15 cellular contexts compared by ENCODE assay signal in genomic region chr22:37337204-37337943, GRCh38. TPM values are rescaled to one million over a fixed set of nuclear protein-coding genes. Genes with fewer than 3 reads are reported as not detected.
DNase-seq lines count a peak whose midpoint lies in the region; ATAC-seq, FAIRE-seq and TF ChIP-seq lines count a peak whose summit lies in the region.
"Had no signal": no experiment of that assay in that cellular context is flagged by ENCODE, and none has a peak within 500 bp of the region (broad histone marks: within the 10 kb centered on the region; RNA-seq: fewer than 3 reads in every experiment).

No MANE protein-coding gene starts in this region.

- DNase-seq in AG10803 (ENCODE audit: low read depth) (peak; percentile 13), HPDE6-E6E7 (ENCODE audit: extremely low spot score) (peak; percentile 33), RWPE1 (ENCODE audit: low spot score) (no peak), fibroblast of lung (ENCODE audit: low read depth in 2 of 2) (peak; percentile 49 to 54), immature natural killer cell (no peak), kidney (no peak)
- DNase-seq: activated CD4-positive, alpha-beta T cell treated with anti-CD3 and anti-CD28 coated beads, Interleukin-2, amount 50 U/mL, for 4 hours; amygdala; NCI-H187; retina; stimulated activated CD4-positive, alpha-beta T cell treated with anti-CD3 and anti-CD28 coated beads, Interleukin-12 subunit alpha, Interleukin-12 subunit beta, amount 100 ng/mL, for 4 hours; substantia nigra had no signal

- H3K79me2 ChIP-seq in fibroblast of lung (ENCODE audit: control insufficient read depth, insufficient read depth, low read length) = no peaks in the 10 kb centered on the region

- H3K27me3 ChIP-seq in fibroblast of lung (ENCODE audit: control insufficient read depth, insufficient read depth, low read length) = peaks cover 50% of the 10 kb centered on the region

- no peak overlapping the region for H3K4me2 ChIP-seq in fibroblast of lung (ENCODE audit: extremely low read depth, insufficient read depth, low read length)

- no peak for TF ChIP-seq CTCF in AG10803 (conservative IDR thresholded peaks at IDR 0.05; ENCODE audit: low read length)
- no peak for TF ChIP-seq CTCF in RWPE1 (conservative IDR thresholded peaks at IDR 0.05; ENCODE audit: low read depth)
- no peak for TF ChIP-seq CTCF in fibroblast of lung (conservative IDR thresholded peaks at IDR 0.05 in 1 of 2, IDR thresholded peaks at IDR 0.05 in 1 of 2; ENCODE audit: low read depth in 1 of 2, low read length in 2 of 2)
- TF ChIP-seq CTCF in kidney (IDR thresholded peaks at IDR 0.05; ENCODE audit: borderline replicate concordance, extremely low read depth, insufficient read depth) = no peak

- no peaks in the 10 kb centered on the region for H3K4me1 ChIP-seq in fibroblast of lung (ENCODE audit: control insufficient read depth, extremely low read depth, insufficient read depth, low read length)
- peaks cover 0 to 6% of the 10 kb centered on the region in 2 donors for H3K4me1 ChIP-seq in kidney (ENCODE audit: control insufficient read depth in 1 of 2, insufficient read depth in 1 of 2, low read depth in 1 of 2, low read length in 2 of 2)

- no peak overlapping the region for H3K4me3 Mint-ChIP-seq in immature natural killer cell

- CTCF ChIA-PET in RWPE1 (lab: Yijun Ruan, JAX) = interaction anchor here (0.6 to 0.9 kb wide), 3 partner anchors 89 to 230 kb away, joined by 3 to 4 read pairs (median 3); no protein-coding TSS in a partner anchor

- ATAC-seq in HG02885 (IDR thresholded peaks at IDR 0.05; ENCODE audit: poor library complexity, unreplicated experiment) (no peak), GM19351 (IDR thresholded peaks at IDR 0.05; ENCODE audit: unreplicated experiment) (no peak)

- intact Hi-C loops in kidney (cut with DNase I) = no loop called here

- no peak overlapping the region for H3K9ac ChIP-seq in fibroblast of lung (ENCODE audit: insufficient read depth, low read length)
- H3K9ac ChIP-seq in kidney (ENCODE audit: low read length in 2 of 2) = no peak overlapping the region

- H3K9me3 Mint-ChIP-seq in immature natural killer cell = no peaks in the 10 kb centered on the region

- POLR2A ChIA-PET in RWPE1 (lab: Yijun Ruan, JAX; ENCODE audit: low non-redundant PET) = no interaction called here

- no peak overlapping the region for H3K4me3 ChIP-seq in AG10803 (ENCODE audit: low read length)
- H3K4me3 ChIP-seq in fibroblast of lung (replicated peaks in 1 of 4; ENCODE audit: control extremely low read depth in 1 of 4, insufficient read depth in 1 of 4, low read depth in 3 of 4, low read length in 4 of 4) = no peak overlapping the region
- no peak overlapping the region for H3K4me3 ChIP-seq in kidney (ENCODE audit: low read length in 2 of 2)

- H3K27ac Mint-ChIP-seq in immature natural killer cell = no peak overlapping the region

- no peaks in the 10 kb centered on the region for H4K20me1 ChIP-seq in fibroblast of lung (ENCODE audit: control insufficient read depth, extremely low read depth, insufficient read depth, low read length)

- FAIRE-seq in kidney (lab: Jason Lieb, UNC) = no peak

- no peak overlapping the region for H2AFZ ChIP-seq in fibroblast of lung (ENCODE audit: low read length)

- H3K27me3 Mint-ChIP-seq in immature natural killer cell (ENCODE audit: low read depth in 3 of 3) = peaks cover 6 to 26% (median 12%) of the 10 kb centered on the region in 3 donors

- H3K27ac ChIP-seq in RWPE1 (peak overlapping the region; percentile 80), fibroblast of lung (ENCODE audit: insufficient read depth, low read length) (no peak overlapping the region), kidney (ENCODE audit: low read depth in 2 of 2, low read length in 2 of 2) (no peak overlapping the region)
- H3K27ac ChIP-seq: VCaP had no signal

- H3K36me3 ChIP-seq in fibroblast of lung (ENCODE audit: control insufficient read depth, insufficient read depth, low read length) (no peaks in the 10 kb centered on the region), kidney (ENCODE audit: control insufficient read depth in 1 of 2, insufficient read depth in 2 of 2, low read length in 2 of 2) (no peaks in the 10 kb centered on the region)

- H3K9me3 ChIP-seq in fibroblast of lung (ENCODE audit: control insufficient read depth, insufficient read depth, low read depth, low read length) = no peaks in the 10 kb centered on the region
- H3K9me3 ChIP-seq in kidney (ENCODE audit: control insufficient read depth in 1 of 2, low read length in 2 of 2) = no peaks in the 10 kb centered on the region

- H3K36me3 Mint-ChIP-seq in immature natural killer cell = no peaks in the 10 kb centered on the region

- peaks cover 5 to 6% of the 10 kb centered on the region in 2 donors for H3K4me1 Mint-ChIP-seq in immature natural killer cell

RNA-seq across cellular contexts. Expression of gene CYTH4, which starts 55.1 kb away (rescaled TPM):
- under 0.01 and 0.26 TPM in 2 replicates for total RNA-seq in fibroblast of lung
- polyA plus RNA-seq in fibroblast of lung = 0.12 TPM in 1 of 2 replicates, not detected in the other
- 0.14 TPM in 1 of 2 replicates, not detected in the other for polyA plus RNA-seq in fibroblast of lung (2012)
- polyA minus RNA-seq in fibroblast of lung (ENCODE audit: low replicate concordance) = not detected in 2 replicates
- polyA plus RNA-seq in immature natural killer cell = 10 to 100 TPM; 42.5 to 95.4 (median 54.1) TPM
- total RNA-seq in kidney = 30.2 TPM
- polyA plus RNA-seq in kidney (ENCODE audit: insufficient read depth, low read depth, low replicate concordance) = 1.9 TPM

Comparison
In these comparisons a context has a peak if more than half of its experiments do, and no peak if none do; other contexts are left out.
1. DNase-seq: peak in AG10803 (single experiment), HPDE6-E6E7 (single experiment) and fibroblast of lung (2 of 2); none in RWPE1 (single experiment), immature natural killer cell (0 of 3) and kidney (single experiment).
2. RNA of gene CYTH4, which starts 55.1 kb away (polyA plus RNA-seq): 42.5 to 95.4 TPM in immature natural killer cell; 1.9 TPM in kidney (single experiment) and 0.12 to 0.14 TPM in fibroblast of lung; every median in the first group is over 10 times any median in the second.